ENCODE assay signal across 10 cellular contexts in the genomic region with DNA sequence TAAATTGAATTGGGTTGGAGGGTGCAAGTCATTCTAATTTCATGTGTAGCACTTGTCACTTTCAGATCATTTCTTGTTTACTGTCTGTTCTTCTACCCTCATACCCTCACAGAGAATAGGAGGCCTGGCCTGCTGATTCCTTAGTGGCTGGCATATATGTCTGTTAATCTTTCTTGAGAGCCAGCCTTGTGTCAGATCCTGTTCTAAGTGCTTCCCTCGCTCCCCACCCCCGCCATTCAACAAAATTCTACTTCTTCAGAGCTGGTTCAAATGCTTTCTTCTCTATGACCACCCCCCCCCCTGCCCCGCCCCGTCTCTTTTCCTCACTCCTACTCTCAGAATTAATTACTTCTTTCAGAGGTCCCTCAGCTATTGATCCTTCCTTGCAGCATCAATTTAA. TPM values are rescaled to one million over a fixed set of nuclear protein-coding genes. Genes with fewer than 3 reads are reported as not detected.
A peak's percentile ranks its signal among the peaks of the same experiment; 100 is the strongest.
DNase-seq lines count a peak whose midpoint lies in the region; ATAC-seq and TF ChIP-seq lines count a peak whose summit lies in the region.
"Had no signal": no experiment of that assay in that cellular context is flagged by ENCODE, and none has a peak within 500 bp of the region (broad histone marks: within the 10 kb centered on the region; RNA-seq: fewer than 3 reads in every experiment).

No MANE protein-coding gene starts in this region.

- no peaks in the 10 kb centered on the region for H3K9me3 Mint-ChIP-seq in activated naive CD8-positive, alpha-beta T cell treated with anti-CD3 and anti-CD28 coated beads, Interleukin-2, amount 50 U/mL, for 24 hours

- H3K36me3 ChIP-seq in BLaER1: no peaks in the 10 kb centered on the region
- H3K36me3 ChIP-seq in mesodermal cell (ENCODE audit: control insufficient read depth, insufficient read depth, low read length): no peaks in the 10 kb centered on the region
- H3K36me3 ChIP-seq in mucosa of descending colon (ENCODE audit: low read depth): no peaks in the 10 kb centered on the region
- H3K36me3 ChIP-seq: neutrophil had no signal

- peaks cover 19% of the 10 kb centered on the region for H3K36me3 Mint-ChIP-seq in activated naive CD8-positive, alpha-beta T cell treated with anti-CD3 and anti-CD28 coated beads, Interleukin-2, amount 50 U/mL, for 24 hours (ENCODE audit: low read depth)

- no peak for TF ChIP-seq CTCF in mucosa of descending colon (IDR thresholded peaks at IDR 0.05)

- H3K27ac Mint-ChIP-seq in activated naive CD8-positive, alpha-beta T cell treated with anti-CD3 and anti-CD28 coated beads, Interleukin-2, amount 50 U/mL, for 24 hours: peak overlapping the region; percentile 96

- no peaks in the 10 kb centered on the region for H3K27me3 ChIP-seq in BLaER1

- H3K4me1 ChIP-seq in BLaER1 (peaks cover 29% of the 10 kb centered on the region), mesodermal cell (ENCODE audit: control insufficient read depth, insufficient read depth, low read length, poor library complexity, severe bottlenecking) (peaks cover 12% of the 10 kb centered on the region), mucosa of descending colon (ENCODE audit: low read depth) (peaks cover 16% of the 10 kb centered on the region)

- no peak for ATAC-seq in activated naive CD8-positive, alpha-beta T cell treated with anti-CD3 and anti-CD28 coated beads, Interleukin-2, amount 50 U/mL, for 24 hours
- ATAC-seq in GM21717 (IDR thresholded peaks at IDR 0.05; ENCODE audit: unreplicated experiment) (no peak), mucosa of descending colon (no peak)

- no peak overlapping the region for H3K4me3 ChIP-seq in BLaER1
- peak overlapping the region; percentile 93 for H3K4me3 ChIP-seq in mesodermal cell (ENCODE audit: extremely low read depth, insufficient read depth, low read length, poor library complexity, severe bottlenecking)
- no peak overlapping the region for H3K4me3 ChIP-seq in mucosa of descending colon

- intact Hi-C loops in mucosa of descending colon (cut with DNase I, micrococcal nuclease): loop anchor here (10.0 kb wide), 1 partner anchor 415 kb away; no protein-coding TSS in a partner anchor

- H3K4me2 ChIP-seq in BLaER1: peak overlapping the region; percentile 88

- H3K4me1 Mint-ChIP-seq in activated naive CD8-positive, alpha-beta T cell treated with anti-CD3 and anti-CD28 coated beads, Interleukin-2, amount 50 U/mL, for 24 hours: peaks cover 30% of the 10 kb centered on the region

- in situ Hi-C loops in G401 (cut with HindIII; ENCODE audit: low sequenced_read_pairs): loop anchor here (25.0 kb wide), 1 partner anchor 413 kb away; a partner anchor contains a TSS

- peak overlapping the region; percentile 95 for H3K4me3 Mint-ChIP-seq in activated naive CD8-positive, alpha-beta T cell treated with anti-CD3 and anti-CD28 coated beads, Interleukin-2, amount 50 U/mL, for 24 hours

- WGBS in mesodermal cell (ENCODE audit: insufficient coverage in 2 of 2), 2 experiments: 60 to 76% methylated on average over 1 to 2 of the region's 4 CpGs

- peaks cover 33% of the 10 kb centered on the region for H4K20me1 ChIP-seq in BLaER1

- H3K9me3 ChIP-seq in BLaER1: no peaks in the 10 kb centered on the region
- H3K9me3 ChIP-seq in mesodermal cell (ENCODE audit: control insufficient read depth, low read length): no peaks in the 10 kb centered on the region
- no peaks in the 10 kb centered on the region for H3K9me3 ChIP-seq in mucosa of descending colon
- H3K9me3 ChIP-seq: neutrophil had no signal

- DNase-seq in HT1080 (ENCODE audit: low read depth): peak; percentile 32
- DNase-seq in activated naive CD8-positive, alpha-beta T cell treated with anti-CD3 and anti-CD28 coated beads, Interleukin-2, amount 50 U/mL, for 24 hours: no peak
- DNase-seq in HuH-7 (ENCODE audit: low spot score): no peak
- no peak for DNase-seq in G401 (ENCODE audit: low spot score)
- no peak for DNase-seq in mucosa of descending colon

- H3K9ac ChIP-seq in BLaER1: no peak overlapping the region

- H3K27me3 Mint-ChIP-seq in activated naive CD8-positive, alpha-beta T cell treated with anti-CD3 and anti-CD28 coated beads, Interleukin-2, amount 50 U/mL, for 24 hours: peaks cover 5% of the 10 kb centered on the region

- H3K27ac ChIP-seq in BLaER1 (no peak overlapping the region), mesodermal cell (ENCODE audit: low read depth, low read length, severe bottlenecking) (peak overlapping the region; percentile 99)

RNA-seq across cellular contexts. Expression of a gene that starts 1.5 kb away (rescaled TPM):
- 96.0 and 124 TPM in 2 replicates for total RNA-seq in HT1080 (2014; rRNA removed; shearing (Covaris generic))
- 67.2 and 90.0 TPM in 2 replicates for polyA plus RNA-seq in HT1080 (2015; cell fraction: cytosol; rRNA removed)
- 383 and 410 TPM in 2 replicates for polyA plus RNA-seq in HT1080 (2015; cell fraction: nucleus; rRNA removed)
- polyA plus RNA-seq in mesodermal cell (2013, experiment 1 of 2): 79.2 TPM
- 92.8 TPM for polyA plus RNA-seq in mesodermal cell (2013, experiment 2 of 2)
- total RNA-seq in G401 (2014; rRNA removed; shearing (Covaris generic)): 67.8 and 97.3 TPM in 2 replicates
- 10 to 100 TPM; 62.4 to 75.5 (median 70.2) TPM for total RNA-seq in mucosa of descending colon

RNA-seq across cellular contexts. Expression of a gene that starts 36.4 kb away (rescaled TPM):
- total RNA-seq in HT1080 (2014; rRNA removed; shearing (Covaris generic)): 0.03 TPM in 1 of 2 replicates, not detected in the other
- polyA plus RNA-seq in HT1080 (2015; cell fraction: cytosol; rRNA removed): 0.17 and 0.24 TPM in 2 replicates
- 0.12 and 0.32 TPM in 2 replicates for polyA plus RNA-seq in HT1080 (2015; cell fraction: nucleus; rRNA removed)
- polyA plus RNA-seq in mesodermal cell (2013, experiment 1 of 2): 1.1 TPM
- polyA plus RNA-seq in mesodermal cell (2013, experiment 2 of 2): 1.3 TPM
- total RNA-seq in G401 (2014; rRNA removed; shearing (Covaris generic)): 0.06 TPM in 1 of 2 replicates, not detected in the other
- total RNA-seq in mucosa of descending colon: not detected
- total RNA-seq: LHCN-M2 had no signal
